In genomic region chr10:100349672-100350071, GRCh38 we compare ENCODE assay signal across 14 cellular contexts. TPM values are rescaled to one million over a fixed set of nuclear protein-coding genes. Genes with fewer than 3 reads are reported as not detected.
DNase-seq lines count a peak whose midpoint lies in the region; ATAC-seq and TF ChIP-seq lines count a peak whose summit lies in the region.
"Had no signal": no experiment of that assay in that cellular context is flagged by ENCODE, and none has a peak within 500 bp of the region (broad histone marks: within the 10 kb centered on the region; RNA-seq: fewer than 3 reads in every experiment).

No MANE protein-coding gene starts in this region.

- H2AFZ ChIP-seq in SU-DHL-6 (ENCODE audit: low read depth, low read length, severe bottlenecking), result no peak overlapping the region

- peak overlapping the region; percentile 95 for H3K9ac ChIP-seq in SU-DHL-6 (ENCODE audit: low read length)

- no peaks in the 10 kb centered on the region; the same call in 1 of the 2 replicates for H3F3A ChIP-seq in SU-DHL-6 (ENCODE audit: insufficient read depth)

- H3K4me3 ChIP-seq in SU-DHL-6 (ENCODE audit: insufficient read depth, low read length, poor library complexity, severe bottlenecking) (peak overlapping the region; percentile 77), epithelial cell of proximal tubule (ENCODE audit: low read depth, low read length) (peak overlapping the region; percentile 61)
- H3K4me3 ChIP-seq: thyroid gland had no signal

- H3K27ac Mint-ChIP-seq in activated CD8-positive, alpha-beta memory T cell treated with anti-CD3 and anti-CD28 coated beads, Interleukin-2, amount 10 ng/mL, durations not matched to agents 7 days and 5 days, result peak overlapping the region; percentile 33
- H3K27ac Mint-ChIP-seq in stimulated activated effector memory CD8-positive, alpha-beta T cell treated with anti-CD3 and anti-CD28 coated beads, Interleukin-12 subunit alpha, Interleukin-12 subunit beta, amount 100 ng/mL, for 72 hours, result no peak overlapping the region
- no peak overlapping the region for H3K27ac Mint-ChIP-seq in stimulated activated memory B cell treated with anti-CD40 and anti-IgM and Interleukin-4, amounts not matched to agents 10 μg/mL and 1 μg/mL and 100 μg/mL, for 72 hours
- H3K27ac Mint-ChIP-seq: B cell had no signal

- no peaks in the 10 kb centered on the region for H3K9me2 ChIP-seq in SU-DHL-6 (replicated peaks; ENCODE audit: insufficient read depth, low read length)

- TF ChIP-seq CTCF in SU-DHL-6 (IDR thresholded peaks at IDR 0.05; ENCODE audit: insufficient read depth, low read length, poor library complexity, severe bottlenecking) (no peak), epithelial cell of proximal tubule (conservative IDR thresholded peaks at IDR 0.05; ENCODE audit: low read depth, low read length) (no peak)

- no peak for DNase-seq in activated CD8-positive, alpha-beta memory T cell treated with anti-CD3 and anti-CD28 coated beads, Interleukin-2, amount 10 ng/mL, durations not matched to agents 7 days and 5 days
- DNase-seq in activated CD8-positive, alpha-beta memory T cell treated with anti-CD3 and anti-CD28 coated beads for 24 hours, result no peak
- no peak for DNase-seq in epithelial cell of proximal tubule (ENCODE audit: low read depth)
- DNase-seq in stimulated activated effector memory CD8-positive, alpha-beta T cell treated with anti-CD3 and anti-CD28 coated beads, Interleukin-12 subunit alpha, Interleukin-12 subunit beta, amount 100 ng/mL, for 72 hours (ENCODE audit: low spot score in 2 of 2), result no peak
- no peak for DNase-seq in NCI-H748 (lab: John Stamatoyannopoulos, UW; ENCODE audit: unreplicated experiment)
- DNase-seq in DMS79 (lab: John Stamatoyannopoulos, UW), result no peak
- DNase-seq: GOT3, left cardiac atrium, NCI-H510A treated with DMSO at 0.1 percent for 48 hours, thyroid gland had no signal

- H3K27me3 ChIP-seq in SU-DHL-6 (ENCODE audit: low read length), result no peaks in the 10 kb centered on the region
- H3K27me3 ChIP-seq: thyroid gland had no signal

- peaks cover 74% of the 10 kb centered on the region for H3K36me3 Mint-ChIP-seq in activated CD8-positive, alpha-beta memory T cell treated with anti-CD3 and anti-CD28 coated beads, Interleukin-2, amount 10 ng/mL, durations not matched to agents 7 days and 5 days
- peaks cover 85% of the 10 kb centered on the region for H3K36me3 Mint-ChIP-seq in stimulated activated effector memory CD8-positive, alpha-beta T cell treated with anti-CD3 and anti-CD28 coated beads, Interleukin-12 subunit alpha, Interleukin-12 subunit beta, amount 100 ng/mL, for 72 hours
- peaks cover 64% of the 10 kb centered on the region for H3K36me3 Mint-ChIP-seq in stimulated activated memory B cell treated with anti-CD40 and anti-IgM and Interleukin-4, amounts not matched to agents 10 μg/mL and 1 μg/mL and 100 μg/mL, for 72 hours

- peaks cover 55% of the 10 kb centered on the region for H3K36me3 ChIP-seq in SU-DHL-6 (ENCODE audit: low read length)
- H3K36me3 ChIP-seq: thyroid gland had no signal

- CTCF ChIA-PET in activated CD8-positive, alpha-beta memory T cell treated with anti-CD3 and anti-CD28 coated beads, Interleukin-2, amount 10 ng/mL, durations not matched to agents 7 days and 5 days (lab: Charles Lee), result interaction anchor here (0.6 to 17.0 kb wide), 11 partner anchors 11 to 691 kb away, joined by 3 to 236 read pairs (median 5); no protein-coding TSS in a partner anchor

- peak overlapping the region; percentile 81 for H3K27ac ChIP-seq in SU-DHL-6 (ENCODE audit: low read depth, low read length)
- H3K27ac ChIP-seq: HL-60, thyroid gland had no signal

- H3K4me1 Mint-ChIP-seq in activated CD8-positive, alpha-beta memory T cell treated with anti-CD3 and anti-CD28 coated beads, Interleukin-2, amount 10 ng/mL, durations not matched to agents 7 days and 5 days, result peaks cover 68% of the 10 kb centered on the region
- peaks cover 67% of the 10 kb centered on the region for H3K4me1 Mint-ChIP-seq in stimulated activated effector memory CD8-positive, alpha-beta T cell treated with anti-CD3 and anti-CD28 coated beads, Interleukin-12 subunit alpha, Interleukin-12 subunit beta, amount 100 ng/mL, for 72 hours
- H3K4me1 Mint-ChIP-seq in stimulated activated memory B cell treated with anti-CD40 and anti-IgM and Interleukin-4, amounts not matched to agents 10 μg/mL and 1 μg/mL and 100 μg/mL, for 72 hours, result peaks cover 41% of the 10 kb centered on the region

- peaks cover 68% of the 10 kb centered on the region for H3K79me2 ChIP-seq in SU-DHL-6 (ENCODE audit: insufficient read depth, low read length)

- peaks cover 26% of the 10 kb centered on the region for H4K20me1 ChIP-seq in SU-DHL-6 (ENCODE audit: low read depth, low read length)

- H3K4me3 Mint-ChIP-seq in activated CD8-positive, alpha-beta memory T cell treated with anti-CD3 and anti-CD28 coated beads, Interleukin-2, amount 10 ng/mL, durations not matched to agents 7 days and 5 days, result peak overlapping the region; percentile 98
- peak overlapping the region; percentile 98 for H3K4me3 Mint-ChIP-seq in stimulated activated effector memory CD8-positive, alpha-beta T cell treated with anti-CD3 and anti-CD28 coated beads, Interleukin-12 subunit alpha, Interleukin-12 subunit beta, amount 100 ng/mL, for 72 hours
- H3K4me3 Mint-ChIP-seq in stimulated activated memory B cell treated with anti-CD40 and anti-IgM and Interleukin-4, amounts not matched to agents 10 μg/mL and 1 μg/mL and 100 μg/mL, for 72 hours, result no peak overlapping the region
- H3K4me3 Mint-ChIP-seq: B cell had no signal

- H3K27me3 Mint-ChIP-seq in activated CD8-positive, alpha-beta memory T cell treated with anti-CD3 and anti-CD28 coated beads, Interleukin-2, amount 10 ng/mL, durations not matched to agents 7 days and 5 days, result no peaks in the 10 kb centered on the region
- no peaks in the 10 kb centered on the region for H3K27me3 Mint-ChIP-seq in stimulated activated memory B cell treated with anti-CD40 and anti-IgM and Interleukin-4, amounts not matched to agents 10 μg/mL and 1 μg/mL and 100 μg/mL, for 72 hours
- H3K27me3 Mint-ChIP-seq: B cell had no signal

- no peaks in the 10 kb centered on the region for H3K9me3 ChIP-seq in SU-DHL-6 (ENCODE audit: insufficient read depth, low read length)
- H3K9me3 ChIP-seq: thyroid gland had no signal

- H3K4me2 ChIP-seq in SU-DHL-6 (ENCODE audit: low read depth, low read length, poor library complexity, severe bottlenecking), result peak overlapping the region; percentile 88

- H3K9me3 Mint-ChIP-seq in activated CD8-positive, alpha-beta memory T cell treated with anti-CD3 and anti-CD28 coated beads, Interleukin-2, amount 10 ng/mL, durations not matched to agents 7 days and 5 days (ENCODE audit: low read depth), result no peaks in the 10 kb centered on the region
- no peaks in the 10 kb centered on the region for H3K9me3 Mint-ChIP-seq in stimulated activated effector memory CD8-positive, alpha-beta T cell treated with anti-CD3 and anti-CD28 coated beads, Interleukin-12 subunit alpha, Interleukin-12 subunit beta, amount 100 ng/mL, for 72 hours
- H3K9me3 Mint-ChIP-seq in stimulated activated memory B cell treated with anti-CD40 and anti-IgM and Interleukin-4, amounts not matched to agents 10 μg/mL and 1 μg/mL and 100 μg/mL, for 72 hours, result no peaks in the 10 kb centered on the region

- no peak for ATAC-seq in activated CD8-positive, alpha-beta memory T cell treated with anti-CD3 and anti-CD28 coated beads, Interleukin-2, amount 10 ng/mL, durations not matched to agents 7 days and 5 days
- ATAC-seq in stimulated activated effector memory CD8-positive, alpha-beta T cell treated with anti-CD3 and anti-CD28 coated beads, Interleukin-12 subunit alpha, Interleukin-12 subunit beta, amount 100 ng/mL, for 72 hours, result no peak
- ATAC-seq in stimulated activated memory B cell treated with anti-CD40 and anti-IgM and Interleukin-4, amounts not matched to agents 10 μg/mL and 1 μg/mL and 100 μg/mL, for 72 hours, result no peak
- ATAC-seq: left cardiac atrium had no signal

RNA-seq across cellular contexts. Expression of gene SCD, which starts 2.6 kb away (rescaled TPM):
- 100 to 1,000 TPM; 121 to 134 TPM for total RNA-seq in activated CD8-positive, alpha-beta memory T cell treated with anti-CD3 and anti-CD28 coated beads, Interleukin-2, amount 10 ng/mL, durations not matched to agents 7 days and 5 days
- total RNA-seq in epithelial cell of proximal tubule, result 113 and 303 TPM in 2 replicates

RNA-seq across cellular contexts. Expression of gene PKD2L1, which starts 19.6 kb away (rescaled TPM):
- total RNA-seq in activated CD8-positive, alpha-beta memory T cell treated with anti-CD3 and anti-CD28 coated beads, Interleukin-2, amount 10 ng/mL, durations not matched to agents 7 days and 5 days, result not detected
- not detected in 2 replicates for total RNA-seq in epithelial cell of proximal tubule
- total RNA-seq: B cell, thyroid gland had no signal
